ENCODE assay signal across 10 cellular contexts in genomic region chr7:134780166-134780853, GRCh38. TPM values are rescaled to one million over a fixed set of nuclear protein-coding genes. Genes with fewer than 3 reads are reported as not detected.
DNase-seq lines count a peak whose midpoint lies in the region; ATAC-seq and TF ChIP-seq lines count a peak whose summit lies in the region.
"Had no signal": no experiment of that assay in that cellular context is flagged by ENCODE, and none has a peak within 500 bp of the region (broad histone marks: within the 10 kb centered on the region; RNA-seq: fewer than 3 reads in every experiment).

No MANE protein-coding gene starts in this region.

- ATAC-seq in activated CD8-positive, alpha-beta memory T cell treated with anti-CD3 and anti-CD28 coated beads, Interleukin-2, amount 10 ng/mL, durations not matched to agents 7 days and 5 days = no peak

- peak overlapping the region; percentile 83 for H3K56ac ChIP-seq in mesendoderm (ENCODE audit: low read length)

- H3K4me1 Mint-ChIP-seq in activated CD8-positive, alpha-beta memory T cell treated with anti-CD3 and anti-CD28 coated beads, Interleukin-2, amount 10 ng/mL, durations not matched to agents 7 days and 5 days = no peaks in the 10 kb centered on the region

- no peak overlapping the region for H4K8ac ChIP-seq in mesendoderm (ENCODE audit: low read depth, low read length)

- H3K9ac ChIP-seq in mesendoderm (ENCODE audit: low read length) = peak overlapping the region; percentile 54

- in situ Hi-C loops in transverse colon (cut with MboI; ENCODE audit: low pct_ligation_motif_present in 1 of 4, low pct_unique_long_range_greater_than_20kb in 1 of 4, low sequenced_read_pairs in 3 of 4) = no loop called here

- no peak overlapping the region for H2BK5ac ChIP-seq in mesendoderm (ENCODE audit: low read length)

- no peak overlapping the region for H2BK15ac ChIP-seq in mesendoderm (replicated peaks; ENCODE audit: low read depth)

- H3K4me2 ChIP-seq in PC-9 (peak overlapping the region; percentile 81), mesendoderm (ENCODE audit: low read length) (peak overlapping the region; percentile 5)

- no peaks in the 10 kb centered on the region for H3K9me3 ChIP-seq in PC-9 (ENCODE audit: insufficient read depth, low read depth)
- H3K9me3 ChIP-seq in transverse colon = no peaks in the 10 kb centered on the region

- H4K20me1 ChIP-seq in PC-9 (ENCODE audit: insufficient read depth) = no peaks in the 10 kb centered on the region

- no peaks in the 10 kb centered on the region for H3K27me3 ChIP-seq in PC-9 (ENCODE audit: insufficient read depth, low read depth)
- no peaks in the 10 kb centered on the region for H3K27me3 ChIP-seq in mesendoderm (ENCODE audit: insufficient read depth, low read length, poor library complexity)
- no peaks in the 10 kb centered on the region for H3K27me3 ChIP-seq in transverse colon

- CTCF ChIA-PET in PC-9 (lab: Charles Lee) = no interaction called here
- CTCF ChIA-PET in activated CD8-positive, alpha-beta memory T cell treated with anti-CD3 and anti-CD28 coated beads, Interleukin-2, amount 10 ng/mL, durations not matched to agents 7 days and 5 days (lab: Charles Lee) = no interaction called here

- no peak overlapping the region for H4K5ac ChIP-seq in mesendoderm (ENCODE audit: low read length)

- no peaks in the 10 kb centered on the region for H3K9me2 ChIP-seq in PC-9 (ENCODE audit: insufficient read depth)

- DNase-seq in PC-9 (peak in 1 of 2 experiments; percentile 25), epithelial cell of esophagus (ENCODE audit: low read depth) (no peak), mesendoderm (no peak), transverse colon (no peak), NCI-H2081 treated with DMSO at 0.1 percent for 48 hours (lab: John Stamatoyannopoulos, UW) (no peak), NCI-H510A (lab: John Stamatoyannopoulos, UW) (no peak), T-helper 1 cell (no peak)
- DNase-seq in activated CD8-positive, alpha-beta memory T cell treated with anti-CD3 and anti-CD28 coated beads, Interleukin-2, amount 10 ng/mL, durations not matched to agents 7 days and 5 days = no peak
- DNase-seq: effector CD4-positive, alpha-beta T cell; WERI-Rb-1 had no signal

- H3K27me3 Mint-ChIP-seq in activated CD8-positive, alpha-beta memory T cell treated with anti-CD3 and anti-CD28 coated beads, Interleukin-2, amount 10 ng/mL, durations not matched to agents 7 days and 5 days = peaks cover 23% of the 10 kb centered on the region

- no peak for TF ChIP-seq EP300 in transverse colon (IDR thresholded peaks at IDR 0.05; ENCODE audit: low read depth)

- BruUV-seq in PC-9 (replicated peaks; lab: Mats Ljungman, UMichigan) = no TSS peak

- H3K23ac ChIP-seq in mesendoderm (ENCODE audit: low read length) = no peak overlapping the region

- no peak overlapping the region for H3K4me3 Mint-ChIP-seq in activated CD8-positive, alpha-beta memory T cell treated with anti-CD3 and anti-CD28 coated beads, Interleukin-2, amount 10 ng/mL, durations not matched to agents 7 days and 5 days

- WGBS in mesendoderm (ENCODE audit: extremely low coverage, insufficient coverage, low lambda C conversion rate) = no CpG with 5 or more reads among the region's 5 CpGs
- WGBS in transverse colon (ENCODE audit: low coverage in 1 of 2), 2 donors = 35 to 43% methylated on average over 3 to 5 of the region's 5 CpGs

- TF ChIP-seq CTCF in PC-9 (conservative IDR thresholded peaks at IDR 0.05) (no peak), epithelial cell of esophagus (IDR thresholded peaks at IDR 0.05; ENCODE audit: insufficient read depth, low read depth, low read length, missing control alignments) (no peak), transverse colon (IDR thresholded peaks at IDR 0.05) (no peak)

- H2AK5ac ChIP-seq in mesendoderm (ENCODE audit: low read length) = no peak overlapping the region

- H2BK120ac ChIP-seq in mesendoderm (ENCODE audit: low read depth, low read length) = no peak overlapping the region

- H3K27ac ChIP-seq in PC-9 (peak overlapping the region; percentile 60), mesendoderm (ENCODE audit: low read depth, low read length) (peak overlapping the region; percentile 69), transverse colon (peak overlapping the region; percentile 84 to 91 (median 87))
- H3K27ac ChIP-seq: WERI-Rb-1 had no signal

- no peak overlapping the region for H3K27ac Mint-ChIP-seq in activated CD8-positive, alpha-beta memory T cell treated with anti-CD3 and anti-CD28 coated beads, Interleukin-2, amount 10 ng/mL, durations not matched to agents 7 days and 5 days

- H3K18ac ChIP-seq in mesendoderm (ENCODE audit: low read length) = peak overlapping the region; percentile 88

- peaks cover 33% of the 10 kb centered on the region for H3K4me1 ChIP-seq in PC-9 (replicated peaks; ENCODE audit: insufficient read depth)
- H3K4me1 ChIP-seq in mesendoderm (ENCODE audit: control insufficient read depth, low read depth, low read length) = peaks cover 11% of the 10 kb centered on the region
- H3K4me1 ChIP-seq in transverse colon = peaks cover 0 to 19% (median 8%) of the 10 kb centered on the region in 4 donors

- H3K9me3 Mint-ChIP-seq in activated CD8-positive, alpha-beta memory T cell treated with anti-CD3 and anti-CD28 coated beads, Interleukin-2, amount 10 ng/mL, durations not matched to agents 7 days and 5 days (ENCODE audit: low read depth) = no peaks in the 10 kb centered on the region

- no peaks in the 10 kb centered on the region for H3K36me3 ChIP-seq in PC-9 (ENCODE audit: low read depth)
- H3K36me3 ChIP-seq in mesendoderm (ENCODE audit: control insufficient read depth, insufficient read depth, low read length) = no peaks in the 10 kb centered on the region
- no peaks in the 10 kb centered on the region for H3K36me3 ChIP-seq in transverse colon
- H3K36me3 ChIP-seq: WERI-Rb-1 had no signal

- peak overlapping the region; percentile 74; the same call in 1 of the 2 replicates for H2AFZ ChIP-seq in PC-9

- H3K79me1 ChIP-seq in mesendoderm (ENCODE audit: low read length) = peaks cover 4% of the 10 kb centered on the region

- POLR2A ChIA-PET in PC-9 (lab: Charles Lee; ENCODE audit: unreplicated experiment) = interaction anchor here (0.6 to 1.1 kb wide), 2 partner anchors 9 to 11 kb away, joined by 4 to 6 read pairs; no protein-coding TSS in a partner anchor

- H3K4me3 ChIP-seq in PC-9 (peak overlapping the region; percentile 56), epithelial cell of esophagus (ENCODE audit: low read length) (peak overlapping the region; percentile 67), mesendoderm (ENCODE audit: low read length) (peak overlapping the region; percentile 11), transverse colon (peak overlapping the region; percentile 12 to 58 (median 40))

- no peaks in the 10 kb centered on the region for H3K79me2 ChIP-seq in PC-9 (ENCODE audit: low read depth)
- H3K79me2 ChIP-seq in mesendoderm (ENCODE audit: control insufficient read depth, insufficient read depth, low read length) = peaks cover 51% of the 10 kb centered on the region

- intact Hi-C loops in PC-9 (cut with micrococcal nuclease; ENCODE audit: unreplicated experiment) (loop anchor here (5.0 kb wide), 1 partner anchor 162 kb away; no protein-coding TSS in a partner anchor), transverse colon (cut with DNase I; ENCODE audit: low total_unique reads) (loop anchor here (10.0 kb wide), 1 partner anchor 174 kb away; no protein-coding TSS in a partner anchor)

- H3F3A ChIP-seq in PC-9 (ENCODE audit: insufficient read depth, low read depth) = peaks cover 17% of the 10 kb centered on the region; the same call in 1 of the 2 replicates

- no peak for TF ChIP-seq POLR2A in transverse colon (IDR thresholded peaks at IDR 0.05)

- no peaks in the 10 kb centered on the region for H3K36me3 Mint-ChIP-seq in activated CD8-positive, alpha-beta memory T cell treated with anti-CD3 and anti-CD28 coated beads, Interleukin-2, amount 10 ng/mL, durations not matched to agents 7 days and 5 days

- H3K4ac ChIP-seq in mesendoderm (ENCODE audit: low read depth, low read length) = no peak overlapping the region

RNA-seq across cellular contexts. Expression of gene CALD1, which starts 0.9 kb away (rescaled TPM):
- total RNA-seq in PC-9 (2021) (84.4 and 97.5 TPM in 2 replicates), transverse colon (100 to 1,000 TPM; 162 to 401 (median 226) TPM)
- polyA plus RNA-seq in mesendoderm (2013, experiment 1 of 2) = 379 TPM
- 417 TPM for polyA plus RNA-seq in mesendoderm (2013, experiment 2 of 2)
- under 1 TPM in 1 of 2 experiments, not detected in 1; 0.47 TPM for total RNA-seq in activated CD8-positive, alpha-beta memory T cell treated with anti-CD3 and anti-CD28 coated beads, Interleukin-2, amount 10 ng/mL, durations not matched to agents 7 days and 5 days

Comparison
In these comparisons a context has a peak if more than half of its experiments do, and no peak if none do; other contexts are left out.
1. H3K4me3 ChIP-seq: peak in every context shown above with its lines; median percentile 67 in epithelial cell of esophagus; 56 in PC-9; 40 in transverse colon; 11 in mesendoderm.
2. RNA of gene CALD1, which starts 0.9 kb away (total RNA-seq): 162 to 401 TPM in transverse colon and 84.4 to 97.5 TPM in PC-9; 0.47 TPM in activated CD8-positive, alpha-beta memory T cell treated with anti-CD3 and anti-CD28 coated beads, Interleukin-2, amount 10 ng/mL, durations not matched to agents 7 days and 5 days; every median in the first group is over 10 times any median in the second.
3. Peak in every context shown above with its lines, with median percentiles within 50 percentile points of each other: H3K27ac ChIP-seq.